ENCODE assay signal across 8 cellular contexts in the genomic region with DNA sequence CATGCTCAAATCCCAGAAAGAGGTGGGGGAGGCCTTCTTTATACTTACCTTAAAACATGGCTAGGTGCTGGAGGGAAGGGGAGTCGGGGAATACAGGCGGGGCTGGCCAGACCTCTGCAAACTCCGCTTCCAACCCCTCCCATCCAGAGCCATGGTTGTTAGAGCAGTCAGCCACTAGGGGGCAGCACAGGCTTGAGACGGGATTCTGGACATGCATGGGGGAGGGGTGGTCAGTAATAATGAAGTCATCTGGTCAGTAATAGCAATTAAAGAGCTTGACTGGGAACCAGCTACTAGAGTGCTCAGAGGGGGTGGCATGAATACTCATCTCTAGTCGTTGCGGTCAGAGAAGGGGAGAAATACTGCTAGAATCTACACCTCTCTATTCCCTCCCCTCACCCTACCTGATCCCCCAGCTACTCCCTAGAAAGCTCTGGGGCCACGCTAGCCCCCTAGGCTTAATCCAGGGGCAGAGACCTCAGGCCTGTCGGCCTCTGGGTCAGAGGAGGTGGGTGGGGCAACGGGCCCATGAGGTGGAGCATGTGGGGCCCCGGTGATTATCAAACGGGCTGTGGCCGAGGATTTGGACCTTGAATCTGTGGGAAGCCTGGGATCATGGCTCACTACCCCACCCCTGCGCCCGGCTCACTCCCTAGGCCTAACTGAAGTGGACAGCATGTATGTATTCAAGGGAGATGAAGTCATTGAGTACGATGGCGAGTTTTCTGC. TPM values are rescaled to one million over a fixed set of nuclear protein-coding genes. Genes with fewer than 3 reads are reported as not detected.
A peak's percentile ranks its signal among the peaks of the same experiment; 100 is the strongest.
DNase-seq lines count a peak whose midpoint lies in the region; ATAC-seq, FAIRE-seq and TF ChIP-seq lines count a peak whose summit lies in the region.

No MANE protein-coding gene starts in this region.

- no peak for TF ChIP-seq POLR2A in GM12892 (IDR thresholded peaks at IDR 0.05; ENCODE audit: low read depth, low read length)

- H3K4me3 ChIP-seq in HUES48 (ENCODE audit: low read depth, low read length) (no peak overlapping the region), NT2/D1 (ENCODE audit: insufficient read length, low read depth) (no peak overlapping the region)

- no peaks in the 10 kb centered on the region for H3K9me3 Mint-ChIP-seq in mesothelial cell of epicardium

- ATAC-seq in GM21825 (IDR thresholded peaks at IDR 0.05; ENCODE audit: unreplicated experiment) = no peak

- no peaks in the 10 kb centered on the region for H3K27me3 Mint-ChIP-seq in mesothelial cell of epicardium (ENCODE audit: low read depth)

- H3K27me3 ChIP-seq in HUES48 (ENCODE audit: control insufficient read depth, insufficient read depth, low read length) (no peaks in the 10 kb centered on the region), NT2/D1 (ENCODE audit: insufficient read depth, insufficient read length) (no peaks in the 10 kb centered on the region)

- H3K9ac ChIP-seq in HUES48 (ENCODE audit: low read depth, low read length) (no peak overlapping the region), NT2/D1 (ENCODE audit: insufficient read length, low read depth) (no peak overlapping the region)

- FAIRE-seq in GM12892 (lab: Jason Lieb, UNC) = peak; percentile 98

- H3K4me1 Mint-ChIP-seq in mesothelial cell of epicardium = peaks cover 9% of the 10 kb centered on the region

- peaks cover 22% of the 10 kb centered on the region for H3K4me1 ChIP-seq in HUES48 (ENCODE audit: control insufficient read depth, insufficient read depth, low read length)
- peaks cover 21% of the 10 kb centered on the region for H3K4me1 ChIP-seq in NT2/D1 (ENCODE audit: insufficient read depth, insufficient read length)

- H3K4me3 Mint-ChIP-seq in mesothelial cell of epicardium = no peak overlapping the region

- H3K27ac ChIP-seq in HUES48 (ENCODE audit: low read depth, low read length) = peak overlapping the region; percentile 67

- DNase-seq in GM12892 (ENCODE audit: insufficient read length) = peak; percentile 47
- DNase-seq in NT2/D1 (ENCODE audit: low read depth, low spot score) = peak; percentile 94
- DNase-seq in activated CD8-positive, alpha-beta memory T cell treated with anti-CD3 and anti-CD28 coated beads, Interleukin-2, amount 50 U/mL, for 24 hours (ENCODE audit: extremely low read depth) = peak; percentile 43
- DNase-seq in epidermal melanocyte (ENCODE audit: insufficient read length, low spot score) = peak; percentile 80
- peak; percentile 80 to 92 for DNase-seq in mesothelial cell of epicardium (ENCODE audit: low spot score in 2 of 2, unreplicated experiment in 2 of 2)
- DNase-seq in stimulated activated CD8-positive, alpha-beta memory T cell treated with anti-CD3 and anti-CD28 coated beads, Interleukin-15, amount 100 ng/mL, for 4 hours (ENCODE audit: low read depth in 2 of 2) = peak; percentile 40 to 65

- H3K36me3 ChIP-seq in HUES48 (ENCODE audit: control insufficient read depth, insufficient read depth, low read length) (no peaks in the 10 kb centered on the region), NT2/D1 (ENCODE audit: insufficient read depth, insufficient read length, low read length) (no peaks in the 10 kb centered on the region)

- peak; percentile 93 for TF ChIP-seq CTCF in mesothelial cell of epicardium (IDR thresholded peaks at IDR 0.05; ENCODE audit: unreplicated experiment)

- H3K36me3 Mint-ChIP-seq in mesothelial cell of epicardium = no peaks in the 10 kb centered on the region

- H3K9me3 ChIP-seq in HUES48 (ENCODE audit: control insufficient read depth, insufficient read depth, low read length) (no peaks in the 10 kb centered on the region), NT2/D1 (ENCODE audit: insufficient read depth, low read length) (no peaks in the 10 kb centered on the region)

- H3K27ac Mint-ChIP-seq in mesothelial cell of epicardium = no peak overlapping the region

RNA-seq across cellular contexts. Expression of a gene that starts 2.9 kb away (rescaled TPM):
- 0.74 TPM for polyA plus RNA-seq in GM12892 (2012; ENCODE audit: missing spikeins)
- 0.16 to 0.27 TPM in 2 of 3 replicates, not detected in the other for total RNA-seq in mesothelial cell of epicardium

RNA-seq across cellular contexts. Expression of a gene that starts 11.9 kb away (rescaled TPM):
- polyA plus RNA-seq in GM12892 (2012; ENCODE audit: missing spikeins) = 61.6 TPM
- total RNA-seq in mesothelial cell of epicardium = 37.4 to 42.1 TPM (median 41.2 TPM) in 3 replicates

RNA-seq across cellular contexts. Expression of a gene that starts 41.9 kb away (rescaled TPM):
- polyA plus RNA-seq in GM12892 (2012; ENCODE audit: missing spikeins) = 1.7 TPM
- total RNA-seq in mesothelial cell of epicardium = 0.29 to 0.38 TPM (median 0.33 TPM) in 3 replicates

Comparison
In these comparisons a context has a peak if more than half of its experiments do, and no peak if none do; other contexts are left out.
1. DNase-seq: peak in every context shown above with its lines; median percentile 94 in NT2/D1; 86 in mesothelial cell of epicardium; 80 in epidermal melanocyte; 52 in stimulated activated CD8-positive, alpha-beta memory T cell treated with anti-CD3 and anti-CD28 coated beads, Interleukin-15, amount 100 ng/mL, for 4 hours; 47 in GM12892; 43 in activated CD8-positive, alpha-beta memory T cell treated with anti-CD3 and anti-CD28 coated beads, Interleukin-2, amount 50 U/mL, for 24 hours.